In genomic region chr6:62998022-62998421, GRCh38 we compare ENCODE assay signal across 26 cellular contexts.
"Had no signal": no experiment of that assay in that cellular context is flagged by ENCODE, and none has a peak within 500 bp of the region (broad histone marks: within the 10 kb centered on the region; RNA-seq: fewer than 3 reads in every experiment).

No MANE protein-coding gene starts in this region.

- H3K27ac Mint-ChIP-seq: activated CD4-positive, alpha-beta T cell treated with anti-CD3 and anti-CD28 coated beads for 36 hours; activated naive CD4-positive, alpha-beta T cell treated with anti-CD3 and anti-CD28 coated beads, Interleukin-2, amount 50 U/mL, for 72 hours; activated T-helper 1 cell treated with anti-CD3 and anti-CD28 coated beads, Interleukin-12 subunit alpha, Interleukin-12 subunit beta, Interleukin-2, Interleukin-4 antibody, amounts not matched to agents 30 ng/mL and 10 ng/mL and 1 ng/mL, durations not matched to agents 14 hours and 24 hours and 36 hours; dendritic cell treated with granulocyte-macrophage colony-stimulating factor and Interleukin-4, amounts not matched to agents 40 ng/mL and 50 ng/mL, for 4 days; nephron progenitor cell; WTC11 had no signal

- H3K4me1 Mint-ChIP-seq: activated CD4-positive, alpha-beta T cell treated with anti-CD3 and anti-CD28 coated beads for 36 hours had no signal

- H3K27me3 ChIP-seq: adrenal gland, esophagus squamous epithelium, thyroid gland had no signal

- H3K36me3 Mint-ChIP-seq: activated naive CD4-positive, alpha-beta T cell treated with anti-CD3 and anti-CD28 coated beads, Interleukin-2, amount 50 U/mL, for 72 hours had no signal

- ATAC-seq: activated CD4-positive, alpha-beta T cell treated with anti-CD3 and anti-CD28 coated beads for 36 hours; activated naive CD4-positive, alpha-beta T cell treated with anti-CD3 and anti-CD28 coated beads, Interleukin-2, amount 50 U/mL, for 72 hours; lower lobe of right lung; WTC11 had no signal

- H3K27me3 Mint-ChIP-seq: activated CD4-positive, alpha-beta T cell treated with anti-CD3 and anti-CD28 coated beads for 36 hours; dendritic cell treated with granulocyte-macrophage colony-stimulating factor and Interleukin-4, amounts not matched to agents 40 ng/mL and 50 ng/mL, for 4 days had no signal

- DNase-seq: activated CD4-positive, alpha-beta T cell treated with anti-CD3 and anti-CD28 coated beads for 36 hours; activated CD4-positive, alpha-beta T cell treated with anti-CD3 and anti-CD28 coated beads, Interleukin-2, amount 50 U/mL, for 48 hours; activated gamma-delta T cell treated with Interleukin-2 at 50 U/mL for 16 hours; activated T-cell treated with anti-CD3 and anti-CD28 coated beads for 4 hours; adrenal gland; effector CD8-positive, alpha-beta T cell; esophagus squamous epithelium; hippocampal formation; islet precursor cell; lower lobe of right lung; midbrain; nephron progenitor cell; nucleus accumbens; retina; stimulated activated CD4-positive, alpha-beta T cell treated with anti-CD3 and anti-CD28 coated beads, Interleukin-12 subunit alpha, Interleukin-12 subunit beta, amount 100 ng/mL, for 4 hours; stimulated activated CD4-positive, alpha-beta T cell treated with anti-CD3 and anti-CD28 coated beads, Interleukin-1b, Interleukin-23, amount 100 ng/mL, for 48 hours; stimulated activated CD8-positive, alpha-beta memory T cell treated with anti-CD3 and anti-CD28 coated beads, Interleukin-4, amount 100 ng/mL, for 48 hours; stimulated activated naive CD4-positive, alpha-beta T cell treated with Interleukin-2 at 50 U/mL for 16 hours; thyroid gland had no signal

- H3K9me3 ChIP-seq: adrenal gland, esophagus squamous epithelium, lower lobe of right lung, thyroid gland had no signal

- H3K4me1 ChIP-seq: adrenal gland, esophagus squamous epithelium, lower lobe of right lung, thyroid gland had no signal

- H3K4me3 Mint-ChIP-seq: activated CD4-positive, alpha-beta T cell treated with anti-CD3 and anti-CD28 coated beads for 36 hours; activated T-helper 1 cell treated with anti-CD3 and anti-CD28 coated beads, Interleukin-12 subunit alpha, Interleukin-12 subunit beta, Interleukin-2, Interleukin-4 antibody, amounts not matched to agents 30 ng/mL and 10 ng/mL and 1 ng/mL, durations not matched to agents 14 hours and 24 hours and 36 hours; dendritic cell treated with granulocyte-macrophage colony-stimulating factor and Interleukin-4, amounts not matched to agents 40 ng/mL and 50 ng/mL, for 4 days; nephron progenitor cell; WTC11 had no signal

- H3K36me3 ChIP-seq: adrenal gland, esophagus squamous epithelium, lower lobe of right lung, thyroid gland had no signal

- FAIRE-seq: bronchial epithelial cell, endothelial cell of umbilical vein, urothelium cell line had no signal

- H3K4me3 ChIP-seq: adrenal gland, esophagus squamous epithelium, lower lobe of right lung, thyroid gland had no signal

- H3K27ac ChIP-seq: adrenal gland, esophagus squamous epithelium, lower lobe of right lung, thyroid gland had no signal
